1 cellular context compared by ENCODE assay signal in the genomic region with DNA sequence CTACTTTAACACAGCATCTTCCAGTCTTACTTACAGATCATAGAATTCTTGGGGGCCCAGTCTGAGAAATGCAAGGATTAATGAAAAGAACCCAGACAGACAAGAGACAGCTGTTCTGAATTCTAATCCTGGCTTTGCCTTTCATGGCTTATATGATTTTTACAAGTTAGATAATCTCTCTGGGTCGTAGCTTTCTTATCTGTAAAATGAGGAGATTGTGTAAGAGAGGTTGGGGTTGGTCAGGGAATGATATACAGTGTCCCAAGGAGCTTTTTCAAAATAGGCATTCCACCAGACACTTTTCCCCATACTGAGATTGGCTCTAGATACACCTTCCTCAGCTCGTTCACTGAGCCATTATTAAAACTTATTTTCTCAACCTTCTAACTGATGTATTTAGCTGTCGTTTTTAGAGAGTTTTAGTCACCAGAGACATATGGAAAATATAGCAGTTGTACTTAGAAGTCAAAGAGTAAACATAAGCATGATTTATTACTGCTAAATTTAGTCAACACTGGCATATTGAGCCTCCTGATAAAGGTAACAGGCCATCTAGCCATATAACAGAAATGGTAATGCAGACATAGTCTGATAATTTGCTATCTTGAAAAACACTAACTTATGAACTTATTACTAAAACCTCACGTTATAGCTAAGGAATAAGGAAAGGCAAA.
TF ChIP-seq lines count a peak whose summit lies in the region.

No MANE protein-coding gene starts in this region.

TF ChIP-seq in K562, 482 proteins besides CTCF, POLR2A, EP300 and RAD21 (continued from another document and continues in another):
- TF ChIP-seq, protein P1, sequence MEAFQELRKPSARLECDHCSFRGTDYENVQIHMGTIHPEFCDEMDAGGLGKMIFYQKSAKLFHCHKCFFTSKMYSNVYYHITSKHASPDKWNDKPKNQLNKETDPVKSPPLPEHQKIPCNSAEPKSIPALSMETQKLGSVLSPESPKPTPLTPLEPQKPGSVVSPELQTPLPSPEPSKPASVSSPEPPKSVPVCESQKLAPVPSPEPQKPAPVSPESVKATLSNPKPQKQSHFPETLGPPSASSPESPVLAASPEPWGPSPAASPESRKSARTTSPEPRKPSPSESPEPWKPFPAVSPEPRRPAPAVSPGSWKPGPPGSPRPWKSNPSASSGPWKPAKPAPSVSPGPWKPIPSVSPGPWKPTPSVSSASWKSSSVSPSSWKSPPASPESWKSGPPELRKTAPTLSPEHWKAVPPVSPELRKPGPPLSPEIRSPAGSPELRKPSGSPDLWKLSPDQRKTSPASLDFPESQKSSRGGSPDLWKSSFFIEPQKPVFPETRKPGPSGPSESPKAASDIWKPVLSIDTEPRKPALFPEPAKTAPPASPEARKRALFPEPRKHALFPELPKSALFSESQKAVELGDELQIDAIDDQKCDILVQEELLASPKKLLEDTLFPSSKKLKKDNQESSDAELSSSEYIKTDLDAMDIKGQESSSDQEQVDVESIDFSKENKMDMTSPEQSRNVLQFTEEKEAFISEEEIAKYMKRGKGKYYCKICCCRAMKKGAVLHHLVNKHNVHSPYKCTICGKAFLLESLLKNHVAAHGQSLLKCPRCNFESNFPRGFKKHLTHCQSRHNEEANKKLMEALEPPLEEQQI (IDR thresholded peaks at IDR 0.05): 0 out of 2 replicates have a peak, but pooled peaks have one; percentile 41
- no peak; the same call in 1 of the 2 replicates for TF ChIP-seq ZNF23 (CRISPR knock-in tag; IDR thresholded peaks at IDR 0.05)
- no peak for TF ChIP-seq CEBPG (CRISPR knock-in tag; IDR thresholded peaks at IDR 0.05)
- peak; percentile 38 to 50; a peak in 2 of 4 replicates for TF ChIP-seq CEBPG (tag; conservative IDR thresholded peaks at IDR 0.05 in 1 of 2, IDR thresholded peaks at IDR 0.05 in 1 of 2)
- TF ChIP-seq CXXC5 (CRISPR knock-in tag; IDR thresholded peaks at IDR 0.05): 0 out of 2 replicates have a peak, but pooled peaks have one; percentile 12
- TF ChIP-seq NCOR1 (IDR thresholded peaks at IDR 0.05): peak; percentile 89
- TF ChIP-seq ATF7 (IDR thresholded peaks at IDR 0.05): 0 out of 2 replicates have a peak, but pooled peaks have one; percentile 22
- TF ChIP-seq CEBPB (tag; IDR thresholded peaks at IDR 0.05): peak; percentile 88
- TF ChIP-seq NONO (IDR thresholded peaks at IDR 0.05; ENCODE audit: low read depth in 2 of 2, low read length in 1 of 2): no peak
- TF ChIP-seq FOXJ2 (tag; IDR thresholded peaks at IDR 0.05): peak; percentile 68
- TF ChIP-seq LEF1 (IDR thresholded peaks at IDR 0.05): peak; percentile 76; the same call in 1 of the 2 replicates
- TF ChIP-seq CBFA2T3 (IDR thresholded peaks at IDR 0.05): peak; percentile 93
- TF ChIP-seq MAZ (CRISPR knock-in tag; conservative IDR thresholded peaks at IDR 0.05 in 1 of 2, IDR thresholded peaks at IDR 0.05 in 1 of 2): 0 out of 4 replicates have a peak, but pooled peaks of 1 of the 2 experiments have one; percentile 24
- no peak for TF ChIP-seq KAT2B (IDR thresholded peaks at IDR 0.05; ENCODE audit: low read depth, low read length)
- peak in 1 of 2 experiments; percentile 26; a peak in 1 of 4 replicates for TF ChIP-seq ARNT (IDR thresholded peaks at IDR 0.05)
- 0 out of 2 replicates have a peak, but pooled peaks have one; percentile 25 for TF ChIP-seq MTA1 (IDR thresholded peaks at IDR 0.05; ENCODE audit: borderline replicate concordance)
- 0 out of 2 replicates have a peak, but pooled peaks have one; percentile 45 for TF ChIP-seq GATAD2B (IDR thresholded peaks at IDR 0.05; ENCODE audit: borderline replicate concordance)
- TF ChIP-seq SP1 (CRISPR knock-in tag; IDR thresholded peaks at IDR 0.05): no peak
- 0 out of 2 replicates have a peak, but pooled peaks have one; percentile 11 for TF ChIP-seq RFX1 (IDR thresholded peaks at IDR 0.05)
- no peak for TF ChIP-seq BMI1 (IDR thresholded peaks at IDR 0.05; ENCODE audit: low read length)
- TF ChIP-seq NFIC (IDR thresholded peaks at IDR 0.05): peak; percentile 56
- TF ChIP-seq PML (IDR thresholded peaks at IDR 0.05; ENCODE audit: low read length): peak; percentile 82
- TF ChIP-seq CTBP1 (IDR thresholded peaks at IDR 0.05; ENCODE audit: borderline replicate concordance): peak; percentile 21; the same call in 1 of the 2 replicates
- TF ChIP-seq SOX6 (IDR thresholded peaks at IDR 0.05): peak; percentile 56
- TF ChIP-seq CBFA2T2 (conservative IDR thresholded peaks at IDR 0.05): peak; percentile 86
- TF ChIP-seq RERE (CRISPR knock-in tag; IDR thresholded peaks at IDR 0.05; ENCODE audit: borderline replicate concordance): no peak
- TF ChIP-seq POLR2AphosphoS5 (IDR thresholded peaks at IDR 0.05; ENCODE audit: control insufficient read depth, insufficient read depth, low read depth, low read length): 0 out of 2 replicates have a peak, but pooled peaks have one; percentile 45
- TF ChIP-seq HOXB6 (CRISPR knock-in tag; IDR thresholded peaks at IDR 0.05; ENCODE audit: borderline replicate concordance): no peak
- peak; percentile 79 for TF ChIP-seq HDAC3 (IDR thresholded peaks at IDR 0.05; ENCODE audit: borderline replicate concordance, partially characterized antibody)
- TF ChIP-seq TAL1 (IDR thresholded peaks at IDR 0.05): peak; percentile 88
- TF ChIP-seq, protein P2, sequence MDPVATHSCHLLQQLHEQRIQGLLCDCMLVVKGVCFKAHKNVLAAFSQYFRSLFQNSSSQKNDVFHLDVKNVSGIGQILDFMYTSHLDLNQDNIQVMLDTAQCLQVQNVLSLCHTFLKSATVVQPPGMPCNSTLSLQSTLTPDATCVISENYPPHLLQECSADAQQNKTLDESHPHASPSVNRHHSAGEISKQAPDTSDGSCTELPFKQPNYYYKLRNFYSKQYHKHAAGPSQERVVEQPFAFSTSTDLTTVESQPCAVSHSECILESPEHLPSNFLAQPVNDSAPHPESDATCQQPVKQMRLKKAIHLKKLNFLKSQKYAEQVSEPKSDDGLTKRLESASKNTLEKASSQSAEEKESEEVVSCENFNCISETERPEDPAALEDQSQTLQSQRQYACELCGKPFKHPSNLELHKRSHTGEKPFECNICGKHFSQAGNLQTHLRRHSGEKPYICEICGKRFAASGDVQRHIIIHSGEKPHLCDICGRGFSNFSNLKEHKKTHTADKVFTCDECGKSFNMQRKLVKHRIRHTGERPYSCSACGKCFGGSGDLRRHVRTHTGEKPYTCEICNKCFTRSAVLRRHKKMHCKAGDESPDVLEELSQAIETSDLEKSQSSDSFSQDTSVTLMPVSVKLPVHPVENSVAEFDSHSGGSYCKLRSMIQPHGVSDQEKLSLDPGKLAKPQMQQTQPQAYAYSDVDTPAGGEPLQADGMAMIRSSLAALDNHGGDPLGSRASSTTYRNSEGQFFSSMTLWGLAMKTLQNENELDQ (CRISPR knock-in tag; IDR thresholded peaks at IDR 0.05; ENCODE audit: borderline replicate concordance): no peak
- TF ChIP-seq MTA2 (IDR thresholded peaks at IDR 0.05; ENCODE audit: low read depth): peak; percentile 79
- no peak for TF ChIP-seq CREM (IDR thresholded peaks at IDR 0.05; ENCODE audit: low read depth)
- peak; percentile 40; the same call in 1 of the 2 replicates for TF ChIP-seq BCOR (IDR thresholded peaks at IDR 0.05)
- peak; percentile 89 for TF ChIP-seq DPF2 (IDR thresholded peaks at IDR 0.05)
- no peak; the same call in 1 of the 2 replicates for TF ChIP-seq CREB1 (IDR thresholded peaks at IDR 0.05)
- no peak for TF ChIP-seq CREB1 (CRISPR knock-in tag; IDR thresholded peaks at IDR 0.05)
- peak; percentile 91 for TF ChIP-seq SMARCE1 (IDR thresholded peaks at IDR 0.05)
- TF ChIP-seq HMBOX1 (IDR thresholded peaks at IDR 0.05): peak; percentile 69
- peak in 1 of 2 experiments; percentile 85; a peak in 2 of 4 replicates for TF ChIP-seq TBL1XR1 (IDR thresholded peaks at IDR 0.05; ENCODE audit: low read length in 2 of 2)
- TF ChIP-seq ILF3 (IDR thresholded peaks at IDR 0.05; ENCODE audit: borderline replicate concordance): peak; percentile 84; the same call in 1 of the 2 replicates
- peak; percentile 94 for TF ChIP-seq TEAD4 (IDR thresholded peaks at IDR 0.05; ENCODE audit: low read length)
- TF ChIP-seq TEAD4 (CRISPR knock-in tag; IDR thresholded peaks at IDR 0.05; ENCODE audit: borderline replicate concordance): no peak
- peak; percentile 82 for TF ChIP-seq MEF2A (IDR thresholded peaks at IDR 0.05; ENCODE audit: control insufficient read depth, low read depth, low read length)
- peak; percentile 9 for TF ChIP-seq RBM25 (IDR thresholded peaks at IDR 0.05; ENCODE audit: low read depth, low read length, severe bottlenecking)
- peak; percentile 58 to 74; a peak in 1 of 4 replicates for TF ChIP-seq KDM1A (IDR thresholded peaks at IDR 0.05)
- peak; percentile 99 for TF ChIP-seq MEIS2 (IDR thresholded peaks at IDR 0.05; ENCODE audit: partially characterized antibody)
- peak; percentile 86 for TF ChIP-seq ADNP (tag; IDR thresholded peaks at IDR 0.05)
- TF ChIP-seq FOSL1 (tag; conservative IDR thresholded peaks at IDR 0.05): peak; percentile 58
- no peak for TF ChIP-seq PHF20 (IDR thresholded peaks at IDR 0.05; ENCODE audit: partially characterized antibody)
- peak; percentile 71 for TF ChIP-seq SMAD4 (CRISPR knock-in tag; conservative IDR thresholded peaks at IDR 0.05)
- TF ChIP-seq TCF3 (CRISPR knock-in tag; IDR thresholded peaks at IDR 0.05): peak; percentile 94
- TF ChIP-seq TEAD2 (tag; IDR thresholded peaks at IDR 0.05): no peak
- no peak for TF ChIP-seq SIN3B (IDR thresholded peaks at IDR 0.05; ENCODE audit: low read depth)
- no peak for TF ChIP-seq RHOXF2B (CRISPR knock-in tag; conservative IDR thresholded peaks at IDR 0.05)
- TF ChIP-seq PBX2 (CRISPR knock-in tag; IDR thresholded peaks at IDR 0.05; ENCODE audit: low read depth): no peak
- peak; percentile 92 for TF ChIP-seq PBX2 (tag; conservative IDR thresholded peaks at IDR 0.05; ENCODE audit: low read depth)
